1 cellular context compared by ENCODE assay signal in genomic region chr2:17441055-17441771, GRCh38.
TF ChIP-seq lines count a peak whose summit lies in the region.

No MANE protein-coding gene starts in this region.

TF ChIP-seq in HCT116, 20 proteins besides CTCF, POLR2A, EP300 and RAD21 (continued from another document):
- TF ChIP-seq, protein P1, sequence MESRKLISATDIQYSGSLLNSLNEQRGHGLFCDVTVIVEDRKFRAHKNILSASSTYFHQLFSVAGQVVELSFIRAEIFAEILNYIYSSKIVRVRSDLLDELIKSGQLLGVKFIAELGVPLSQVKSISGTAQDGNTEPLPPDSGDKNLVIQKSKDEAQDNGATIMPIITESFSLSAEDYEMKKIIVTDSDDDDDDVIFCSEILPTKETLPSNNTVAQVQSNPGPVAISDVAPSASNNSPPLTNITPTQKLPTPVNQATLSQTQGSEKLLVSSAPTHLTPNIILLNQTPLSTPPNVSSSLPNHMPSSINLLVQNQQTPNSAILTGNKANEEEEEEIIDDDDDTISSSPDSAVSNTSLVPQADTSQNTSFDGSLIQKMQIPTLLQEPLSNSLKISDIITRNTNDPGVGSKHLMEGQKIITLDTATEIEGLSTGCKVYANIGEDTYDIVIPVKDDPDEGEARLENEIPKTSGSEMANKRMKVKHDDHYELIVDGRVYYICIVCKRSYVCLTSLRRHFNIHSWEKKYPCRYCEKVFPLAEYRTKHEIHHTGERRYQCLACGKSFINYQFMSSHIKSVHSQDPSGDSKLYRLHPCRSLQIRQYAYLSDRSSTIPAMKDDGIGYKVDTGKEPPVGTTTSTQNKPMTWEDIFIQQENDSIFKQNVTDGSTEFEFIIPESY (IDR thresholded peaks at IDR 0.05; ENCODE audit: extremely low read depth, insufficient replicate concordance, low read length): no peak
- TF ChIP-seq EZH2 (IDR thresholded peaks at IDR 0.05): no peak
